ENCODE assay signal across 1 cellular context in genomic region chr11:66593650-66594049, GRCh38.
TF ChIP-seq lines count a peak whose summit lies in the region.

No MANE protein-coding gene starts in this region.

TF ChIP-seq in GM12878, 131 proteins besides CTCF, POLR2A, EP300 and RAD21:
- no peak for TF ChIP-seq KLF5 (IDR thresholded peaks at IDR 0.05; ENCODE audit: partially characterized antibody)
- 0 out of 2 replicates have a peak, but pooled peaks have one; percentile 1 for TF ChIP-seq SMARCA5 (IDR thresholded peaks at IDR 0.05)
TF ChIP-seq in GM12878: peak in this region for 1.
